Comparison of ENCODE assay signal across 18 cellular contexts in the genomic region with DNA sequence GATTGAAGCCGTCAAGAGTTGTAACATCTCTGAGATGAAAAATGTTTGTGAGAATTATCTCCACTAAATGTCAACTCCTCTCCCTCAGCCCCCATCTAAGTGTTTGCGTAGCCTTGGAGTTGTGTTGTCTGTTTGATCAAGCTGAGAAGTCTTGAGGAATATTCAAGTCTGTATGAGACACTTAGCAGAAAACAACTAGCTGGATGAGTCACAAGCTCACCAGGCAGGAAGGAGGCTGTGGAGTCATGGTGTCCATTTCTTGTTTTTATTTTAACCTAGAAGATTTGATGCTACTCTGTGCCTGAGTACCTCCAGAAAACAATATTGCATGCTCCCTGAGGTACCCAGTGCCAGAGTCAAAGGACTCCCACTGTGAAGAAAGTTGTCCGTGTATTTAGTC.
DNase-seq lines count a peak whose midpoint lies in the region; TF ChIP-seq lines count a peak whose summit lies in the region.
"Had no signal": no experiment of that assay in that cellular context is flagged by ENCODE, and none has a peak within 500 bp of the region (broad histone marks: within the 10 kb centered on the region; RNA-seq: fewer than 3 reads in every experiment).

No MANE protein-coding gene starts in this region.

- no peak overlapping the region for H3K9ac ChIP-seq in GM23248

- no peaks in the 10 kb centered on the region for H3K9me3 ChIP-seq in GM23248 (ENCODE audit: low read depth)
- H3K9me3 ChIP-seq: BE2C had no signal

- no peaks in the 10 kb centered on the region for H3K36me3 ChIP-seq in GM23248 (ENCODE audit: low read depth)
- H3K36me3 ChIP-seq: BE2C had no signal

- H3K79me2 ChIP-seq in GM23248 (ENCODE audit: insufficient read depth), result no peaks in the 10 kb centered on the region

- no peaks in the 10 kb centered on the region for H3K4me1 ChIP-seq in GM23248 (ENCODE audit: insufficient read depth)

- POLR2A ChIA-PET in activated CD4-positive, alpha-beta memory T cell treated with anti-CD3 and anti-CD28 coated beads, Interleukin-2, amount 10 ng/mL, durations not matched to agents 7 days and 5 days (lab: Charles Lee), result no interaction called here

- H3K27me3 ChIP-seq in GM23248 (replicated peaks; ENCODE audit: insufficient read depth), result peaks cover 4% of the 10 kb centered on the region; the same call in 1 of the 2 replicates
- H3K27me3 ChIP-seq: BE2C had no signal

- CTCF ChIA-PET in activated CD4-positive, alpha-beta memory T cell treated with anti-CD3 and anti-CD28 coated beads, Interleukin-2, amount 10 ng/mL, durations not matched to agents 7 days and 5 days (lab: Charles Lee), result no interaction called here

- no peak for TF ChIP-seq CTCF in epithelial cell of esophagus (IDR thresholded peaks at IDR 0.05; ENCODE audit: insufficient read depth, low read depth, low read length, missing control alignments)
- no peak for TF ChIP-seq CTCF in progenitor cell of endocrine pancreas (IDR thresholded peaks at IDR 0.05; ENCODE audit: unreplicated experiment)

- no peak overlapping the region for H2AFZ ChIP-seq in GM23248

- no peak overlapping the region for H3K27ac Mint-ChIP-seq in progenitor cell of endocrine pancreas
- no peak overlapping the region for H3K27ac Mint-ChIP-seq in activated CD4-positive, alpha-beta memory T cell treated with anti-CD3 and anti-CD28 coated beads, Interleukin-2, amount 10 ng/mL, durations not matched to agents 7 days and 5 days
- H3K27ac Mint-ChIP-seq: activated naive CD8-positive, alpha-beta T cell treated with anti-CD3 and anti-CD28 coated beads, Interleukin-2, amount 50 U/mL, for 24 hours; activated T-helper 1 cell treated with anti-CD3 and anti-CD28 coated beads, Interleukin-12 subunit alpha, Interleukin-12 subunit beta, Interleukin-2, Interleukin-4 antibody, amounts not matched to agents 30 ng/mL and 10 ng/mL and 1 ng/mL, durations not matched to agents 14 hours and 24 hours and 36 hours; effector memory CD8-positive, alpha-beta T cell; T-helper 1 cell treated with Interleukin-12 subunit alpha and Interleukin-12 subunit beta and Interleukin-4 antibody, amounts not matched to agents 30 μg/mL and 1 μg/mL, for 36 hours had no signal

- no peak overlapping the region for H3K4me2 ChIP-seq in GM23248 (ENCODE audit: unreplicated experiment)

- H3K4me3 ChIP-seq in GM23248 (no peak overlapping the region), epithelial cell of esophagus (ENCODE audit: low read length) (no peak overlapping the region), skeletal muscle cell (ENCODE audit: low read depth, low read length) (no peak overlapping the region)
- H3K4me3 ChIP-seq: K562 had no signal

- in situ Hi-C loops in GM23248 (cut with MboI), result no loop called here

- DNase-seq in GM23248 (peak; percentile 51), NCI-H69 (lab: John Stamatoyannopoulos, UW) (peak; percentile 80), epithelial cell of esophagus (ENCODE audit: low read depth) (peak; percentile 65), skeletal muscle cell (ENCODE audit: low read depth) (peak; percentile 6), progenitor cell of endocrine pancreas (ENCODE audit: low spot score, unreplicated experiment) (no peak), NCI-H128 (lab: John Stamatoyannopoulos, UW; ENCODE audit: unreplicated experiment) (no peak)
- DNase-seq in activated CD4-positive, alpha-beta memory T cell treated with anti-CD3 and anti-CD28 coated beads, Interleukin-2, amount 10 ng/mL, durations not matched to agents 7 days and 5 days, result no peak
- DNase-seq: activated naive CD8-positive, alpha-beta T cell treated with anti-CD3 and anti-CD28 coated beads, Interleukin-2, amount 50 U/mL, for 24 hours; BE2C; effector memory CD8-positive, alpha-beta T cell; NCI-H1092; NCI-H226; SHP77; stimulated activated CD4-positive, alpha-beta T cell treated with anti-CD3 and anti-CD28 coated beads, Interleukin-2, amount 100 ng/mL, for 48 hours had no signal

- no peaks in the 10 kb centered on the region for H3K27me3 Mint-ChIP-seq in progenitor cell of endocrine pancreas
- H3K27me3 Mint-ChIP-seq in activated CD4-positive, alpha-beta memory T cell treated with anti-CD3 and anti-CD28 coated beads, Interleukin-2, amount 10 ng/mL, durations not matched to agents 7 days and 5 days, result no peaks in the 10 kb centered on the region
- H3K27me3 Mint-ChIP-seq: activated naive CD8-positive, alpha-beta T cell treated with anti-CD3 and anti-CD28 coated beads, Interleukin-2, amount 50 U/mL, for 24 hours had no signal

- H3K9me3 Mint-ChIP-seq in progenitor cell of endocrine pancreas (ENCODE audit: low read depth), result no peaks in the 10 kb centered on the region
- H3K9me3 Mint-ChIP-seq in activated CD4-positive, alpha-beta memory T cell treated with anti-CD3 and anti-CD28 coated beads, Interleukin-2, amount 10 ng/mL, durations not matched to agents 7 days and 5 days, result peaks cover 2% of the 10 kb centered on the region
- H3K9me3 Mint-ChIP-seq: activated T-helper 1 cell treated with anti-CD3 and anti-CD28 coated beads, Interleukin-12 subunit alpha, Interleukin-12 subunit beta, Interleukin-2, Interleukin-4 antibody, amounts not matched to agents 30 ng/mL and 10 ng/mL and 1 ng/mL, durations not matched to agents 14 hours and 24 hours and 36 hours; central memory CD8-positive, alpha-beta T cell; T-helper 1 cell treated with Interleukin-12 subunit alpha and Interleukin-12 subunit beta and Interleukin-4 antibody, amounts not matched to agents 30 μg/mL and 1 μg/mL, for 36 hours had no signal

- no peaks in the 10 kb centered on the region for H3K4me1 Mint-ChIP-seq in progenitor cell of endocrine pancreas (ENCODE audit: low read depth)
- H3K4me1 Mint-ChIP-seq in activated CD4-positive, alpha-beta memory T cell treated with anti-CD3 and anti-CD28 coated beads, Interleukin-2, amount 10 ng/mL, durations not matched to agents 7 days and 5 days, result no peaks in the 10 kb centered on the region
- H3K4me1 Mint-ChIP-seq: activated naive CD8-positive, alpha-beta T cell treated with anti-CD3 and anti-CD28 coated beads, Interleukin-2, amount 50 U/mL, for 24 hours; central memory CD8-positive, alpha-beta T cell had no signal

- H4K20me1 ChIP-seq in GM23248 (ENCODE audit: insufficient read depth), result no peaks in the 10 kb centered on the region

- WGBS in GM23248 (ENCODE audit: low coverage in 1 of 2, low lambda C conversion rate in 2 of 2, missing lambda C conversion rate in 2 of 2), 2 experiments, result 35 to 36% methylated on average over 3 of the region's 3 CpGs

- H3K27ac ChIP-seq in GM23248, result no peak overlapping the region

- H3K36me3 Mint-ChIP-seq in progenitor cell of endocrine pancreas (ENCODE audit: insufficient read depth), result no peaks in the 10 kb centered on the region
- H3K36me3 Mint-ChIP-seq in activated CD4-positive, alpha-beta memory T cell treated with anti-CD3 and anti-CD28 coated beads, Interleukin-2, amount 10 ng/mL, durations not matched to agents 7 days and 5 days (ENCODE audit: low read depth), result no peaks in the 10 kb centered on the region

- H3K9me2 ChIP-seq in GM23248 (ENCODE audit: insufficient read depth), result no peaks in the 10 kb centered on the region

- no peaks in the 10 kb centered on the region for H3F3A ChIP-seq in GM23248 (ENCODE audit: insufficient read depth)

- no peak overlapping the region for H3K4me3 Mint-ChIP-seq in progenitor cell of endocrine pancreas (ENCODE audit: low read depth)
- no peak overlapping the region for H3K4me3 Mint-ChIP-seq in activated CD4-positive, alpha-beta memory T cell treated with anti-CD3 and anti-CD28 coated beads, Interleukin-2, amount 10 ng/mL, durations not matched to agents 7 days and 5 days
- H3K4me3 Mint-ChIP-seq: activated naive CD8-positive, alpha-beta T cell treated with anti-CD3 and anti-CD28 coated beads, Interleukin-2, amount 50 U/mL, for 24 hours; activated T-helper 1 cell treated with anti-CD3 and anti-CD28 coated beads, Interleukin-12 subunit alpha, Interleukin-12 subunit beta, Interleukin-2, Interleukin-4 antibody, amounts not matched to agents 30 ng/mL and 10 ng/mL and 1 ng/mL, durations not matched to agents 14 hours and 24 hours and 36 hours; central memory CD8-positive, alpha-beta T cell; effector memory CD8-positive, alpha-beta T cell; T-helper 1 cell treated with Interleukin-12 subunit alpha and Interleukin-12 subunit beta and Interleukin-4 antibody, amounts not matched to agents 30 μg/mL and 1 μg/mL, for 36 hours had no signal

Comparison
In these comparisons a context has a peak if more than half of its experiments do, and no peak if none do; other contexts are left out.
1. DNase-seq: peak in GM23248 (single experiment), NCI-H69 (single experiment), epithelial cell of esophagus (single experiment) and skeletal muscle cell (single experiment); none in progenitor cell of endocrine pancreas (single experiment), NCI-H128 (single experiment) and activated CD4-positive, alpha-beta memory T cell treated with anti-CD3 and anti-CD28 coated beads, Interleukin-2, amount 10 ng/mL, durations not matched to agents 7 days and 5 days (single experiment).